22 cellular contexts compared by ENCODE assay signal in the genomic region with DNA sequence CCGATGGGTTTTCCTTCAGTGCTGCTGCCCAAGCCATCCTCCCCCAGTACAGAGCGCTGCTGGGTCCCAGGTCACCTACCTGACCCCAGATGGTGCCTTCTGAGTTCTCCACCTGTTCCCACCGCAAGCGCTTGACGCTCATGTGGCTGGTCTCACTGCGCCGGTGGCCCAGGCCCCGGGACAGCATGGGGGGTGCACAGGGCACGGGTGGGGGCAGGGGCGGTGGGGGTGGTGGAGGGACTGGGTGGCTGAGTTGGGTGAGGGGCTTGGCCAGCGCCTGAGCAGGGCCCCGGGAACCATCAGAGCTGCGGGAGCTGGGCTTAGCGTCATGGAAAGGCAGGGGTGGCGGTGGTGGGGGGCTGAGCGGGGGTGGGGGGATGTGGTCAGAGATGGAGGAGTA. TPM values are rescaled to one million over a fixed set of nuclear protein-coding genes. Genes with fewer than 3 reads are reported as not detected.
A peak's percentile ranks its signal among the peaks of the same experiment; 100 is the strongest.
DNase-seq lines count a peak whose midpoint lies in the region; ATAC-seq, FAIRE-seq and TF ChIP-seq lines count a peak whose summit lies in the region.
"Had no signal": no experiment of that assay in that cellular context is flagged by ENCODE, and none has a peak within 500 bp of the region (broad histone marks: within the 10 kb centered on the region; RNA-seq: fewer than 3 reads in every experiment).

No MANE protein-coding gene starts in this region.

- H3K4me1 ChIP-seq in astrocyte (ENCODE audit: insufficient read depth, low read length) (no peaks in the 10 kb centered on the region), neuronal stem cell (ENCODE audit: control insufficient read depth in 2 of 2, insufficient read depth in 1 of 2, low read depth in 1 of 2, low read length in 2 of 2) (peaks cover 3% of the 10 kb centered on the region in 2 donors)
- peaks cover 13% of the 10 kb centered on the region for H3K4me1 ChIP-seq in effector memory CD4-positive, alpha-beta T cell (ENCODE audit: control insufficient read depth, insufficient read depth, low read length, poor library complexity, severe bottlenecking)
- peaks cover 7% of the 10 kb centered on the region for H3K4me1 ChIP-seq in CD8-positive, alpha-beta memory T cell (ENCODE audit: insufficient read depth, low read length)
- H3K4me1 ChIP-seq: A549 had no signal

- H3K18ac ChIP-seq in neuronal stem cell (ENCODE audit: low read length), result no peak overlapping the region

- H2AFZ ChIP-seq in astrocyte (ENCODE audit: low read depth, low read length) (no peak overlapping the region), neuronal stem cell (ENCODE audit: low read length) (no peak overlapping the region)

- no peaks in the 10 kb centered on the region for H3K36me3 ChIP-seq in astrocyte (ENCODE audit: insufficient read depth, low read length)
- H3K36me3 ChIP-seq in neuronal stem cell (replicated peaks in 1 of 2; ENCODE audit: control insufficient read depth in 2 of 2, insufficient read depth in 2 of 2, low read length in 2 of 2), result no peaks in the 10 kb centered on the region
- H3K36me3 ChIP-seq in effector memory CD4-positive, alpha-beta T cell (ENCODE audit: control insufficient read depth, insufficient read depth, low read length), result no peaks in the 10 kb centered on the region
- no peaks in the 10 kb centered on the region for H3K36me3 ChIP-seq in CD8-positive, alpha-beta memory T cell (ENCODE audit: insufficient read depth, low read length)

- H3K4me3 ChIP-seq in astrocyte (ENCODE audit: insufficient read depth, low read depth, low read length), result no peak overlapping the region
- no peak overlapping the region for H3K4me3 ChIP-seq in neuronal stem cell (ENCODE audit: low read length in 2 of 2)
- no peak overlapping the region for H3K4me3 ChIP-seq in effector memory CD4-positive, alpha-beta T cell (ENCODE audit: insufficient read depth, low read depth, low read length, poor library complexity, severe bottlenecking)
- H3K4me3 ChIP-seq in CD8-positive, alpha-beta memory T cell (ENCODE audit: low read length), result no peak overlapping the region
- H3K4me3 ChIP-seq: A549; BLaER1 treated with 17β-estradiol and CSF1 and Interleukin-3, amounts not matched to agents 10 nM and 100 nM had no signal

- H2AK5ac ChIP-seq in neuronal stem cell (ENCODE audit: low read depth, low read length), result peak overlapping the region; percentile 14

- no peaks in the 10 kb centered on the region for H3K9me3 Mint-ChIP-seq in astrocyte (ENCODE audit: unreplicated experiment)
- H3K9me3 Mint-ChIP-seq in CD8-positive, alpha-beta memory T cell, result no peaks in the 10 kb centered on the region
- H3K9me3 Mint-ChIP-seq: CD4-positive, alpha-beta T cell; CD8-positive, alpha-beta T cell had no signal

- H3K27ac ChIP-seq in astrocyte (ENCODE audit: low read depth, low read length) (no peak overlapping the region), neuronal stem cell (replicated peaks; ENCODE audit: low read length) (no peak overlapping the region)
- no peak overlapping the region for H3K27ac ChIP-seq in effector memory CD4-positive, alpha-beta T cell (ENCODE audit: insufficient read depth, low read length, poor library complexity, severe bottlenecking)
- H3K27ac ChIP-seq in CD8-positive, alpha-beta memory T cell (ENCODE audit: low read depth, low read length), result no peak overlapping the region
- H3K27ac ChIP-seq: 22Rv1; A549; BLaER1 treated with 17β-estradiol and CSF1 and Interleukin-3, amounts not matched to agents 10 nM and 100 nM; C4-2B had no signal

- H3K14ac ChIP-seq in neuronal stem cell (ENCODE audit: low read length), result no peak overlapping the region

- CTCF ChIA-PET in CD8-positive, alpha-beta memory T cell (lab: Charles Lee), result no interaction called here

- POLR2A ChIA-PET in CD8-positive, alpha-beta memory T cell (lab: Charles Lee), result no interaction called here

- no CpG with 5 or more reads among the region's 16 CpGs for WGBS in neuronal stem cell (ENCODE audit: extremely low coverage in 2 of 2, insufficient read length in 2 of 2, insufficient replicate concordance in 1 of 2), 2 donors

- DNase-seq in D341Med (ENCODE audit: low spot score) (peak; percentile 10), astrocyte (ENCODE audit: low read depth) (no peak), neuronal stem cell (ENCODE audit: low spot score) (no peak)
- no peak for DNase-seq in effector memory CD4-positive, alpha-beta T cell
- DNase-seq in CD8-positive, alpha-beta memory T cell, result no peak
- DNase-seq: AML-193; CD4-positive, alpha-beta T cell; CD8-positive, alpha-beta T cell; COR-L47; DMS79 treated with DMSO at 0.1 percent for 48 hours; GF-D8 had no signal

- H3K9ac ChIP-seq in astrocyte (ENCODE audit: low read length) (no peak overlapping the region), neuronal stem cell (ENCODE audit: low read depth, low read length, poor library complexity) (no peak overlapping the region)
- H3K9ac ChIP-seq: BLaER1 treated with 17β-estradiol and CSF1 and Interleukin-3, amounts not matched to agents 10 nM and 100 nM had no signal

- peaks cover 19% of the 10 kb centered on the region for H3K27me3 Mint-ChIP-seq in astrocyte (ENCODE audit: low read depth, unreplicated experiment)
- H3K27me3 Mint-ChIP-seq in CD8-positive, alpha-beta memory T cell, result peaks cover 0 to 2% of the 10 kb centered on the region in 2 donors
- H3K27me3 Mint-ChIP-seq: B cell; CD4-positive, alpha-beta T cell had no signal

- H3K27me3 ChIP-seq in astrocyte (ENCODE audit: insufficient read depth, low read length), result peaks cover 20% of the 10 kb centered on the region
- H3K27me3 ChIP-seq in neuronal stem cell (ENCODE audit: control insufficient read depth in 3 of 3, insufficient read depth in 3 of 3, low read depth in 1 of 3, low read length in 3 of 3), result peaks cover 0 to 36% (median 23%) of the 10 kb centered on the region in 3 experiments
- H3K27me3 ChIP-seq in effector memory CD4-positive, alpha-beta T cell (replicated peaks; ENCODE audit: control insufficient read depth, insufficient read depth, low read length, poor library complexity, severe bottlenecking), result no peaks in the 10 kb centered on the region
- H3K27me3 ChIP-seq in CD8-positive, alpha-beta memory T cell (ENCODE audit: insufficient read depth, low read length, poor library complexity, severe bottlenecking), result no peaks in the 10 kb centered on the region
- H3K27me3 ChIP-seq: BLaER1 treated with 17β-estradiol and CSF1 and Interleukin-3, amounts not matched to agents 10 nM and 100 nM had no signal

- no peaks in the 10 kb centered on the region for H3K79me1 ChIP-seq in neuronal stem cell (ENCODE audit: low read depth, low read length)

- no peaks in the 10 kb centered on the region for H3K9me3 ChIP-seq in astrocyte (ENCODE audit: insufficient read depth, low read depth, low read length)
- H3K9me3 ChIP-seq in neuronal stem cell (replicated peaks in 1 of 2; ENCODE audit: control insufficient read depth in 2 of 2, insufficient read depth in 1 of 2, low read depth in 1 of 2, low read length in 2 of 2), result peaks cover 0 to under 1% of the 10 kb centered on the region in 2 donors
- H3K9me3 ChIP-seq in effector memory CD4-positive, alpha-beta T cell (ENCODE audit: control insufficient read depth, low read length), result no peaks in the 10 kb centered on the region
- no peaks in the 10 kb centered on the region for H3K9me3 ChIP-seq in CD8-positive, alpha-beta memory T cell (ENCODE audit: low read length)
- H3K9me3 ChIP-seq: A549; BLaER1 treated with 17β-estradiol and CSF1 and Interleukin-3, amounts not matched to agents 10 nM and 100 nM had no signal

- no peak overlapping the region for H2BK120ac ChIP-seq in neuronal stem cell (ENCODE audit: low read depth, low read length)

- H3K4ac ChIP-seq in neuronal stem cell (ENCODE audit: low read length), result no peak overlapping the region

- no peak overlapping the region for H2BK15ac ChIP-seq in neuronal stem cell (ENCODE audit: low read length)

- no peaks in the 10 kb centered on the region for H3K4me1 Mint-ChIP-seq in astrocyte (ENCODE audit: low read depth, unreplicated experiment)
- H3K4me1 Mint-ChIP-seq in CD8-positive, alpha-beta memory T cell, result peaks cover 0 to 10% (median 4%) of the 10 kb centered on the region in 3 donors

- no peaks in the 10 kb centered on the region for H3K79me2 ChIP-seq in astrocyte (ENCODE audit: insufficient read depth, low read length)

- no peak overlapping the region for H2BK12ac ChIP-seq in neuronal stem cell (ENCODE audit: low read length)

- no peak overlapping the region for H4K91ac ChIP-seq in neuronal stem cell (ENCODE audit: low read depth, low read length, poor library complexity)

- TF ChIP-seq CTCF in astrocyte (IDR thresholded peaks at IDR 0.05; ENCODE audit: insufficient read depth, low read depth, low read length), result no peak

- peak overlapping the region; percentile 58 for H3K27ac Mint-ChIP-seq in astrocyte (ENCODE audit: unreplicated experiment)
- no peak overlapping the region for H3K27ac Mint-ChIP-seq in CD8-positive, alpha-beta memory T cell
- H3K27ac Mint-ChIP-seq: B cell; CD4-positive, alpha-beta T cell; CD8-positive, alpha-beta T cell had no signal

- H3K4me3 Mint-ChIP-seq in astrocyte (ENCODE audit: unreplicated experiment), result no peak overlapping the region
- no peak overlapping the region for H3K4me3 Mint-ChIP-seq in CD8-positive, alpha-beta memory T cell
- H3K4me3 Mint-ChIP-seq: CD4-positive, alpha-beta T cell; CD8-positive, alpha-beta T cell had no signal

- H4K20me1 ChIP-seq in astrocyte (ENCODE audit: insufficient read depth, low read length), result no peaks in the 10 kb centered on the region

- no peaks in the 10 kb centered on the region for H3K36me3 Mint-ChIP-seq in astrocyte (ENCODE audit: low read depth, unreplicated experiment)
- H3K36me3 Mint-ChIP-seq in CD8-positive, alpha-beta memory T cell, result no peaks in the 10 kb centered on the region
- H3K36me3 Mint-ChIP-seq: CD8-positive, alpha-beta T cell had no signal

- no peak overlapping the region for H2BK5ac ChIP-seq in neuronal stem cell (ENCODE audit: low read length)

- no peak for FAIRE-seq in astrocyte (lab: Jason Lieb, UNC)
- FAIRE-seq: A549, D721Med, G401.6, GM12891, GM19239 had no signal

- no peak overlapping the region for H4K8ac ChIP-seq in neuronal stem cell (ENCODE audit: low read depth, low read length)

- ATAC-seq in HG02852 (IDR thresholded peaks at IDR 0.05; ENCODE audit: unreplicated experiment), result no peak
- ATAC-seq: A549; CD8-positive, alpha-beta T cell had no signal

- H3K4me2 ChIP-seq in astrocyte (ENCODE audit: low read length), result no peak overlapping the region
- no peak overlapping the region for H3K4me2 ChIP-seq in neuronal stem cell (ENCODE audit: insufficient read depth, low read length, poor library complexity, severe bottlenecking)
- H3K4me2 ChIP-seq: A549; BLaER1 treated with 17β-estradiol and CSF1 and Interleukin-3, amounts not matched to agents 10 nM and 100 nM had no signal

- no peak overlapping the region for H3K23ac ChIP-seq in neuronal stem cell (ENCODE audit: low read depth, low read length, poor library complexity)

RNA-seq across cellular contexts. Expression of a gene that starts 24.0 kb away (rescaled TPM):
- total RNA-seq in astrocyte, result 336 and 362 TPM in 2 replicates
- 70.7 TPM for polyA plus RNA-seq in neuronal stem cell (2013, experiment 1 of 2)
- 74.1 TPM for polyA plus RNA-seq in neuronal stem cell (2013, experiment 2 of 2)
- total RNA-seq in CD8-positive, alpha-beta memory T cell, result 10 to 100 TPM; 67.7 to 68.9 TPM
- polyA plus RNA-seq in CD8-positive, alpha-beta memory T cell, result 51.3 TPM

RNA-seq across cellular contexts. Expression of a gene that starts 43.4 kb away (rescaled TPM):
- total RNA-seq in astrocyte, result 0.07 and 0.09 TPM in 2 replicates
- 0.33 TPM for polyA plus RNA-seq in neuronal stem cell (2013, experiment 1 of 2)
- 0.30 TPM for polyA plus RNA-seq in neuronal stem cell (2013, experiment 2 of 2)
- under 1 TPM; 0.33 to 0.51 TPM for total RNA-seq in CD8-positive, alpha-beta memory T cell
- polyA plus RNA-seq in CD8-positive, alpha-beta memory T cell, result not detected
- polyA plus RNA-seq: A549, BJ had no signal
